ENCODE assay signal across 23 cellular contexts in genomic region chr6:63819831-63820230, GRCh38.
"Had no signal": no experiment of that assay in that cellular context is flagged by ENCODE, and none has a peak within 500 bp of the region (broad histone marks: within the 10 kb centered on the region; RNA-seq: fewer than 3 reads in every experiment).

No MANE protein-coding gene starts in this region.

- H3K36me3 ChIP-seq: esophagus squamous epithelium, left ventricle myocardium inferior, neural progenitor cell, thyroid gland, upper lobe of right lung had no signal

- H3K27ac ChIP-seq: esophagus squamous epithelium, foreskin keratinocyte, left ventricle myocardium inferior, neural progenitor cell, thyroid gland, upper lobe of right lung had no signal

- H3K9me3 ChIP-seq: esophagus squamous epithelium, left ventricle myocardium inferior, thyroid gland, upper lobe of right lung had no signal

- H3K4me1 ChIP-seq: esophagus squamous epithelium, thyroid gland, upper lobe of right lung had no signal

- H3K27me3 ChIP-seq: foreskin keratinocyte, neural progenitor cell, thyroid gland, upper lobe of right lung had no signal

- DNase-seq: activated B cell treated with CpG ODN at 0.5 μM for 24 hours; activated CD4-positive, alpha-beta T cell treated with anti-CD3 and anti-CD28 coated beads for 36 hours; activated CD4-positive, alpha-beta T cell treated with anti-CD3 and anti-CD28 coated beads, Interleukin-2, amount 50 U/mL, for 48 hours; activated naive CD4-positive, alpha-beta T cell treated with Interleukin-2 at 50 U/mL for 16 hours; activated naive CD8-positive, alpha-beta T cell treated with anti-CD3 and anti-CD28 coated beads for 36 hours; activated T-cell treated with anti-CD3 and anti-CD28 coated beads, Interleukin-2, amount 50 U/mL, for 48 hours; amygdala; cerebellar nuclear complex; cortex of kidney; endodermal cell; esophagus squamous epithelium; foreskin keratinocyte; immature natural killer cell; kidney glomerular epithelial cell; left ventricle myocardium inferior; naive thymus-derived CD8-positive, alpha-beta T cell; stimulated activated CD4-positive, alpha-beta T cell treated with anti-CD3 and anti-CD28 coated beads, Interleukin-4, amount 100 ng/mL, for 24 hours; stimulated activated naive CD8-positive, alpha-beta T cell treated with anti-CD3 and anti-CD28 coated beads, Interleukin-15, Interleukin-2, amounts not matched to agents 100 U/mL and 50 U/mL, for 24 hours; substantia nigra; T1000; thyroid gland; upper lobe of right lung had no signal

- H3K4me3 ChIP-seq: esophagus squamous epithelium, left ventricle myocardium inferior, neural progenitor cell, thyroid gland, upper lobe of right lung had no signal
